31 cellular contexts compared by ENCODE assay signal in genomic region chr5:91137647-91138046, GRCh38.
"Had no signal": no experiment of that assay in that cellular context is flagged by ENCODE, and none has a peak within 500 bp of the region (broad histone marks: within the 10 kb centered on the region; RNA-seq: fewer than 3 reads in every experiment).

No MANE protein-coding gene starts in this region.

- H3K4me1 ChIP-seq: colonic mucosa, prostate gland had no signal

- ATAC-seq: activated CD4-positive, alpha-beta T cell treated with anti-CD3 and anti-CD28 coated beads for 36 hours; heart left ventricle; left lung; lower lobe of right lung; pancreas; sciatic nerve had no signal

- H3K4me3 ChIP-seq: colonic mucosa, heart left ventricle, left lung, lower lobe of right lung, pancreas, prostate gland, skin epidermis, thoracic aorta, upper lobe of left lung had no signal

- FAIRE-seq: endometrium, pancreas had no signal

- H3K4me3 Mint-ChIP-seq: activated CD4-positive, alpha-beta T cell treated with anti-CD3 and anti-CD28 coated beads for 36 hours; activated naive CD8-positive, alpha-beta T cell; immature natural killer cell; nephron; stimulated activated naive CD8-positive, alpha-beta T cell treated with anti-CD3 and anti-CD28 coated beads, Interleukin-15, Interleukin-2, amounts not matched to agents 100 ng/mL and 50 ng/mL, for 24 hours; T-helper 2 cell treated with Interferon-gamma antibody and Interleukin-4, amounts not matched to agents 5 μg/mL and 100 μg/mL, for 36 hours had no signal

- H3K27me3 ChIP-seq: colonic mucosa, heart left ventricle, left lung, neutrophil, pancreas, upper lobe of left lung had no signal

- H3K9me3 ChIP-seq: colonic mucosa, heart left ventricle, left lung, lower lobe of right lung, neutrophil, pancreas, prostate gland, thoracic aorta, upper lobe of left lung had no signal

- H3K4me1 Mint-ChIP-seq: nephron had no signal

- H3K27ac ChIP-seq: colonic mucosa, heart left ventricle, left lung, lower lobe of right lung, neutrophil, prostate gland, skin epidermis, thoracic aorta, upper lobe of left lung had no signal

- H3K36me3 Mint-ChIP-seq: activated naive CD8-positive, alpha-beta T cell; immature natural killer cell had no signal

- DNase-seq: activated CD4-positive, alpha-beta T cell treated with anti-CD3 and anti-CD28 coated beads for 36 hours; activated CD4-positive, alpha-beta T cell treated with anti-CD3 and anti-CD28 coated beads, Interleukin-2, amount 50 U/mL, for 4 hours; activated CD4-positive, CD25-positive, alpha-beta regulatory T cell; activated effector memory CD4-positive, alpha-beta T cell treated with Interleukin-2 at 50 U/mL for 16 hours; activated naive CD4-positive, alpha-beta T cell treated with Interleukin-2 at 50 U/mL for 16 hours; activated T-cell treated with anti-CD3 and anti-CD28 coated beads for 4 hours; anterior cingulate cortex; colonic mucosa; effector CD8-positive, alpha-beta T cell; erythroblast; heart left ventricle; hypothalamus; immature natural killer cell; left lung; lower lobe of right lung; pancreas; retina; stimulated activated CD4-positive, alpha-beta T cell treated with anti-CD3 and anti-CD28 coated beads, Interleukin-12 subunit alpha, Interleukin-12 subunit beta, amount 100 ng/mL, for 4 hours; stimulated activated CD4-positive, alpha-beta T cell treated with anti-CD3 and anti-CD28 coated beads, Interleukin-4, amount 100 ng/mL, for 1 hour; T-helper 1 cell; upper lobe of left lung had no signal

- H3K9me3 Mint-ChIP-seq: immature natural killer cell; nephron; stimulated activated naive CD8-positive, alpha-beta T cell treated with anti-CD3 and anti-CD28 coated beads, Interleukin-15, Interleukin-2, amounts not matched to agents 100 ng/mL and 50 ng/mL, for 24 hours; T-helper 2 cell treated with Interferon-gamma antibody and Interleukin-4, amounts not matched to agents 5 μg/mL and 100 μg/mL, for 36 hours had no signal

- H3K36me3 ChIP-seq: colonic mucosa, heart left ventricle, left lung, lower lobe of right lung, neutrophil, pancreas, prostate gland, thoracic aorta, upper lobe of left lung had no signal

- H3K27ac Mint-ChIP-seq: activated CD4-positive, alpha-beta T cell treated with anti-CD3 and anti-CD28 coated beads for 36 hours; activated naive CD8-positive, alpha-beta T cell; immature natural killer cell; nephron; stimulated activated naive CD8-positive, alpha-beta T cell treated with anti-CD3 and anti-CD28 coated beads, Interleukin-15, Interleukin-2, amounts not matched to agents 100 ng/mL and 50 ng/mL, for 24 hours; T-helper 2 cell treated with Interferon-gamma antibody and Interleukin-4, amounts not matched to agents 5 μg/mL and 100 μg/mL, for 36 hours had no signal

- H3K27me3 Mint-ChIP-seq: activated naive CD8-positive, alpha-beta T cell; stimulated activated naive CD8-positive, alpha-beta T cell treated with anti-CD3 and anti-CD28 coated beads, Interleukin-15, Interleukin-2, amounts not matched to agents 100 ng/mL and 50 ng/mL, for 24 hours had no signal
